17 cellular contexts compared by ENCODE assay signal in the genomic region with DNA sequence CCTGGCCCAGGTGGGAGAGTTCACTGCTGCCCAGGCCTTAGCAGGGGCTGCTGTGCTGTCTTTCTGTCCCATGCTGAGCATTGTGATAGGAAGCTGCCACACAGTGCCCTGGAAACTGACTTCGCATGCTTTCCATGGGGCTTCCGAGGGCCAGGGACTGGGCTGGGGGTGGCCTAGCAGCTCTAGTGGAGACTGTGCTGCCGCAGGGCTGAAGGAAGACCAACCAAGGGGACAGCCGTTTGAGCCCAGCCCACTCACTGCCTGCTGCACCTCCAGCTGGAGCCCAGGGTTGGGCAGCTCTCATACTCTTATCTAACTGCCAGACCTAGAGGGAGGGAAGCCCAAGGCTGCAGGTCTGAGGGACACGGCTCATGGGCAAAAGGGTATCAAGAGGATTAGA.
A peak's percentile ranks its signal among the peaks of the same experiment; 100 is the strongest.
DNase-seq lines count a peak whose midpoint lies in the region; ATAC-seq, FAIRE-seq and TF ChIP-seq lines count a peak whose summit lies in the region.
"Had no signal": no experiment of that assay in that cellular context is flagged by ENCODE, and none has a peak within 500 bp of the region (broad histone marks: within the 10 kb centered on the region; RNA-seq: fewer than 3 reads in every experiment).

No MANE protein-coding gene starts in this region.

- intact Hi-C loops in K562 (cut with micrococcal nuclease) (no loop called here), left cardiac atrium (cut with DNase I) (no loop called here), sigmoid colon (cut with DNase I) (no loop called here), PC-9 (cut with micrococcal nuclease; ENCODE audit: unreplicated experiment) (no loop called here)

- WGBS in K562 (ENCODE audit: insufficient coverage, low coverage, missing lambda C conversion rate) = 15% methylated on average over 5 of the region's 5 CpGs
- 88 to 91% methylated on average over 5 of the region's 5 CpGs for WGBS in sigmoid colon, 2 donors

- peak overlapping the region; percentile 56 for H3K27ac Mint-ChIP-seq in activated T-cell treated with anti-CD3 and anti-CD28 coated beads, Interleukin-2, amount 50 U/mL, for 24 hours
- H3K27ac Mint-ChIP-seq in activated T-cell treated with anti-CD3 and anti-CD28 coated beads, Interleukin-2, amount 50 U/mL, for 72 hours = no peak overlapping the region

- no peaks in the 10 kb centered on the region for H3K9me2 ChIP-seq in PC-9 (ENCODE audit: insufficient read depth)

- no peaks in the 10 kb centered on the region for H3K9me3 Mint-ChIP-seq in activated T-cell treated with anti-CD3 and anti-CD28 coated beads, Interleukin-2, amount 50 U/mL, for 24 hours
- no peaks in the 10 kb centered on the region for H3K9me3 Mint-ChIP-seq in activated T-cell treated with anti-CD3 and anti-CD28 coated beads, Interleukin-2, amount 50 U/mL, for 72 hours
- H3K9me3 Mint-ChIP-seq: nephron progenitor cell had no signal

- H3K79me2 ChIP-seq in K562 (ENCODE audit: control insufficient read depth, insufficient read depth, low read length) (no peaks in the 10 kb centered on the region), PC-9 (ENCODE audit: low read depth) (no peaks in the 10 kb centered on the region)

- H3K9me3 ChIP-seq in K562 (replicated peaks; ENCODE audit: control insufficient read depth, insufficient read depth, low read depth, low read length) = no peaks in the 10 kb centered on the region
- no peaks in the 10 kb centered on the region for H3K9me3 ChIP-seq in sigmoid colon
- no peaks in the 10 kb centered on the region for H3K9me3 ChIP-seq in PC-9 (ENCODE audit: insufficient read depth, low read depth)
- H3K9me3 ChIP-seq: A549; BLaER1 treated with 17β-estradiol and CSF1 and Interleukin-3, amounts not matched to agents 10 nM and 100 nM; transverse colon had no signal

- peak; percentile 69 for FAIRE-seq in K562 (lab: Jason Lieb, UNC)
- FAIRE-seq: A549 had no signal

- no peak overlapping the region for H3K4me3 ChIP-seq in K562
- no peak overlapping the region for H3K4me3 ChIP-seq in sigmoid colon
- no peak overlapping the region for H3K4me3 ChIP-seq in PC-9
- H3K4me3 ChIP-seq: A549; BLaER1 treated with 17β-estradiol and CSF1 and Interleukin-3, amounts not matched to agents 10 nM and 100 nM; transverse colon had no signal

- peaks cover 16 to 28% of the 10 kb centered on the region in 2 experiments for H3K4me1 ChIP-seq in K562 (replicated peaks in 1 of 2; ENCODE audit: control insufficient read depth in 2 of 2, insufficient read depth in 2 of 2, low read length in 2 of 2)
- peaks cover 0 to 4% (median under 1%) of the 10 kb centered on the region in 4 donors for H3K4me1 ChIP-seq in sigmoid colon
- peaks cover 1% of the 10 kb centered on the region for H3K4me1 ChIP-seq in PC-9 (replicated peaks; ENCODE audit: insufficient read depth)
- H3K4me1 ChIP-seq: A549 had no signal

- H3K27me3 ChIP-seq in K562 (ENCODE audit: control insufficient read depth in 2 of 2, insufficient read depth in 2 of 2, low read length in 2 of 2) (no peaks in the 10 kb centered on the region), sigmoid colon (no peaks in the 10 kb centered on the region), PC-9 (ENCODE audit: insufficient read depth, low read depth) (no peaks in the 10 kb centered on the region)
- H3K27me3 ChIP-seq: BLaER1 treated with 17β-estradiol and CSF1 and Interleukin-3, amounts not matched to agents 10 nM and 100 nM; transverse colon had no signal

- H3K9me1 ChIP-seq in K562 (ENCODE audit: control insufficient read depth, insufficient read depth, low read length) = peaks cover 6% of the 10 kb centered on the region

- no TSS peak for BruUV-seq in K562 (replicated peaks; lab: Mats Ljungman, UMichigan)
- no TSS peak for BruUV-seq in PC-9 (replicated peaks; lab: Mats Ljungman, UMichigan)

- peaks cover 31% of the 10 kb centered on the region for H3K4me1 Mint-ChIP-seq in activated T-cell treated with anti-CD3 and anti-CD28 coated beads, Interleukin-2, amount 50 U/mL, for 24 hours (ENCODE audit: low read depth)
- H3K4me1 Mint-ChIP-seq in activated T-cell treated with anti-CD3 and anti-CD28 coated beads, Interleukin-2, amount 50 U/mL, for 72 hours (ENCODE audit: low read depth) = peaks cover 18% of the 10 kb centered on the region

- peaks cover 86% of the 10 kb centered on the region for H3K36me3 Mint-ChIP-seq in activated T-cell treated with anti-CD3 and anti-CD28 coated beads, Interleukin-2, amount 50 U/mL, for 24 hours (ENCODE audit: low read depth)
- peaks cover 0 to 4% of the 10 kb centered on the region in 2 donors for H3K36me3 Mint-ChIP-seq in activated T-cell treated with anti-CD3 and anti-CD28 coated beads, Interleukin-2, amount 50 U/mL, for 72 hours (ENCODE audit: insufficient read depth in 2 of 2)

- in situ Hi-C loops in K562 (cut with MboI) = no loop called here

- ATAC-seq in activated T-cell treated with anti-CD3 and anti-CD28 coated beads, Interleukin-2, amount 50 U/mL, for 72 hours (replicated peaks in 1 of 2) = no peak
- ATAC-seq in K562 (peak; percentile 19), left cardiac atrium (peak; percentile 35 to 38), GM19452 (IDR thresholded peaks at IDR 0.05; ENCODE audit: unreplicated experiment) (no peak)
- ATAC-seq: A549 had no signal

- no peak overlapping the region for H3K4me3 Mint-ChIP-seq in activated T-cell treated with anti-CD3 and anti-CD28 coated beads, Interleukin-2, amount 50 U/mL, for 24 hours
- no peak overlapping the region for H3K4me3 Mint-ChIP-seq in activated T-cell treated with anti-CD3 and anti-CD28 coated beads, Interleukin-2, amount 50 U/mL, for 72 hours
- H3K4me3 Mint-ChIP-seq: nephron progenitor cell had no signal

- no peak overlapping the region for H3K27ac ChIP-seq in K562 (ENCODE audit: extremely low read depth, low read depth, low read length)
- H3K27ac ChIP-seq in sigmoid colon = no peak overlapping the region
- no peak overlapping the region for H3K27ac ChIP-seq in PC-9
- H3K27ac ChIP-seq: A549; BLaER1 treated with 17β-estradiol and CSF1 and Interleukin-3, amounts not matched to agents 10 nM and 100 nM; transverse colon had no signal

- TF ChIP-seq POLR2A in K562 (conservative IDR thresholded peaks at IDR 0.05) = no peak
- TF ChIP-seq POLR2A in sigmoid colon (IDR thresholded peaks at IDR 0.05) = no peak

- no peak for TF ChIP-seq RAD21 in K562 (CRISPR knock-in tag; conservative IDR thresholded peaks at IDR 0.05 in 1 of 2, IDR thresholded peaks at IDR 0.05 in 1 of 2)

- no peak for DNase-seq in activated T-cell treated with anti-CD3 and anti-CD28 coated beads, Interleukin-2, amount 50 U/mL, for 24 hours
- no peak for DNase-seq in activated T-cell treated with anti-CD3 and anti-CD28 coated beads, Interleukin-2, amount 50 U/mL, for 72 hours
- DNase-seq in K562 (ENCODE audit: extremely low read depth in 1 of 4, low spot score in 3 of 4) (peak in 2 of 4 experiments; percentile 29 to 52), left cardiac atrium (peak; percentile 24), sigmoid colon (peak; percentile 49), PC-9 (no peak), SHP77 (lab: John Stamatoyannopoulos, UW) (no peak)
- DNase-seq: aorta; DMS53; NCI-H1048; NCI-H69; nephron progenitor cell; stimulated activated naive CD4-positive, alpha-beta T cell; transverse colon had no signal

- POLR2A ChIA-PET in K562 (lab: Yijun Ruan, JAX) (interaction anchor here (0.9 to 1.2 kb wide), 2 partner anchors 9 to 76 kb away, joined by 3 read pairs; no protein-coding TSS in a partner anchor), PC-9 (lab: Charles Lee; ENCODE audit: unreplicated experiment) (no interaction called here)

- H3K9ac ChIP-seq in K562 (ENCODE audit: insufficient read depth in 1 of 2, low read depth in 2 of 2, low read length in 2 of 2) = peak overlapping the region in 1 of 2 experiments; percentile 81; a peak in 2 of 4 replicates
- H3K9ac ChIP-seq: BLaER1 treated with 17β-estradiol and CSF1 and Interleukin-3, amounts not matched to agents 10 nM and 100 nM had no signal

- H3K27me3 Mint-ChIP-seq in activated T-cell treated with anti-CD3 and anti-CD28 coated beads, Interleukin-2, amount 50 U/mL, for 24 hours = no peaks in the 10 kb centered on the region
- H3K27me3 Mint-ChIP-seq in activated T-cell treated with anti-CD3 and anti-CD28 coated beads, Interleukin-2, amount 50 U/mL, for 72 hours (ENCODE audit: low read depth) = no peaks in the 10 kb centered on the region

- no peaks in the 10 kb centered on the region for H3K36me3 ChIP-seq in K562 (ENCODE audit: control insufficient read depth, insufficient read depth, low read length)
- H3K36me3 ChIP-seq in sigmoid colon = peaks cover 0 to 21% (median 12%) of the 10 kb centered on the region in 4 donors
- no peaks in the 10 kb centered on the region for H3K36me3 ChIP-seq in PC-9 (ENCODE audit: low read depth)
- H3K36me3 ChIP-seq: BLaER1 treated with 17β-estradiol and CSF1 and Interleukin-3, amounts not matched to agents 10 nM and 100 nM had no signal

- CTCF ChIA-PET in K562 (lab: Yijun Ruan, JAX; ENCODE audit: low intra/inter-chr PET ratio) = no interaction called here
- CTCF ChIA-PET in PC-9 (lab: Charles Lee) = no interaction called here

- H4K20me1 ChIP-seq in K562 (replicated peaks; ENCODE audit: control insufficient read depth, insufficient read depth, low read length) (no peaks in the 10 kb centered on the region), PC-9 (ENCODE audit: insufficient read depth) (no peaks in the 10 kb centered on the region)
- H4K20me1 ChIP-seq: BLaER1 treated with 17β-estradiol and CSF1 and Interleukin-3, amounts not matched to agents 10 nM and 100 nM had no signal

- H2AFZ ChIP-seq in K562 (ENCODE audit: low read depth, low read length) (peak overlapping the region; percentile 84), PC-9 (no peak overlapping the region)

- H3F3A ChIP-seq in PC-9 (ENCODE audit: insufficient read depth, low read depth) = no peaks in the 10 kb centered on the region

- H3K4me2 ChIP-seq in K562 (ENCODE audit: insufficient read depth, low read length) (no peak overlapping the region), PC-9 (no peak overlapping the region)
- H3K4me2 ChIP-seq: A549 had no signal

- no peak for TF ChIP-seq CTCF in K562 (IDR thresholded peaks at IDR 0.05 in 2 of 3, conservative IDR thresholded peaks at IDR 0.05 in 1 of 3; ENCODE audit: insufficient read depth in 2 of 3, low read depth in 1 of 3, low read length in 3 of 3)
- TF ChIP-seq CTCF in sigmoid colon (IDR thresholded peaks at IDR 0.05) = no peak
- no peak for TF ChIP-seq CTCF in PC-9 (conservative IDR thresholded peaks at IDR 0.05)

- TF ChIP-seq EP300 in K562 (IDR thresholded peaks at IDR 0.05; ENCODE audit: low read length) (no peak), sigmoid colon (IDR thresholded peaks at IDR 0.05) (no peak)

Comparison
In these comparisons a context has a peak if more than half of its experiments do, and no peak if none do; other contexts are left out.
1. DNase-seq: peak in left cardiac atrium (single experiment) and sigmoid colon (single experiment); none in activated T-cell treated with anti-CD3 and anti-CD28 coated beads, Interleukin-2, amount 50 U/mL, for 24 hours (single experiment), activated T-cell treated with anti-CD3 and anti-CD28 coated beads, Interleukin-2, amount 50 U/mL, for 72 hours (0 of 2), PC-9 (0 of 2) and SHP77 (0 of 2).
2. ATAC-seq: peak in K562 (single experiment) and left cardiac atrium (2 of 2); none in activated T-cell treated with anti-CD3 and anti-CD28 coated beads, Interleukin-2, amount 50 U/mL, for 72 hours (0 of 2) and GM19452 (single experiment).